1 cellular context compared by ENCODE assay signal in the genomic region with DNA sequence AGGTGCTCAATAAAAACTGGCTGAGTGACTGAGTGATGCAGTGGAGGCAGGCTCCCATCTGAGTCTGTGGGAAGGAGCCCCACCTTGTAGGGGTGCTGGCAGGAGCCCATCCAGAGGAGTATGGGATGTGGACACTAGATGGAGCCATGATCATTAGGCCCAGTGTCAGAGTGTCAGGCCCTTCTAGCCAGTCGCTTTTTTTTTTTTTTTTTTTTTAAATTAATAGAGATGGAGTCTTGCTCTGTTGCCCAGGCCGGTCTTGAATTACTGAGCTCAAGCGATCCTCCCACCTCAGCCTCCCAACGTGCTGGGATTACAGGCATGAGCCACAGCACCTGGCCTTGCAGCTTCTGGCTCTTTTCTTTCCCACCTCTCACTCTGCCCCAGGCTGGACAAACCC.
A peak's percentile ranks its signal among the peaks of the same experiment; 100 is the strongest.
TF ChIP-seq lines count a peak whose summit lies in the region.

No MANE protein-coding gene starts in this region.

TF ChIP-seq in H1, 55 proteins besides CTCF, POLR2A, EP300 and RAD21:
- TF ChIP-seq YY1 (IDR thresholded peaks at IDR 0.05; ENCODE audit: low read depth, low read length) (peak; percentile 24; the same call in 1 of the 2 replicates), SP2 (IDR thresholded peaks at IDR 0.05; ENCODE audit: low read length) (peak; percentile 19; the same call in 1 of the 2 replicates), PHF8 (conservative IDR thresholded peaks at IDR 0.05; ENCODE audit: low read depth, low read length) (no peak)
- TF ChIP-seq, protein P1, sequence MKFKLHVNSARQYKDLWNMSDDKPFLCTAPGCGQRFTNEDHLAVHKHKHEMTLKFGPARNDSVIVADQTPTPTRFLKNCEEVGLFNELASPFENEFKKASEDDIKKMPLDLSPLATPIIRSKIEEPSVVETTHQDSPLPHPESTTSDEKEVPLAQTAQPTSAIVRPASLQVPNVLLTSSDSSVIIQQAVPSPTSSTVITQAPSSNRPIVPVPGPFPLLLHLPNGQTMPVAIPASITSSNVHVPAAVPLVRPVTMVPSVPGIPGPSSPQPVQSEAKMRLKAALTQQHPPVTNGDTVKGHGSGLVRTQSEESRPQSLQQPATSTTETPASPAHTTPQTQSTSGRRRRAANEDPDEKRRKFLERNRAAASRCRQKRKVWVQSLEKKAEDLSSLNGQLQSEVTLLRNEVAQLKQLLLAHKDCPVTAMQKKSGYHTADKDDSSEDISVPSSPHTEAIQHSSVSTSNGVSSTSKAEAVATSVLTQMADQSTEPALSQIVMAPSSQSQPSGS (IDR thresholded peaks at IDR 0.05; ENCODE audit: low read length) = no peak
